Comparison of ENCODE assay signal across 20 cellular contexts in the genomic region with DNA sequence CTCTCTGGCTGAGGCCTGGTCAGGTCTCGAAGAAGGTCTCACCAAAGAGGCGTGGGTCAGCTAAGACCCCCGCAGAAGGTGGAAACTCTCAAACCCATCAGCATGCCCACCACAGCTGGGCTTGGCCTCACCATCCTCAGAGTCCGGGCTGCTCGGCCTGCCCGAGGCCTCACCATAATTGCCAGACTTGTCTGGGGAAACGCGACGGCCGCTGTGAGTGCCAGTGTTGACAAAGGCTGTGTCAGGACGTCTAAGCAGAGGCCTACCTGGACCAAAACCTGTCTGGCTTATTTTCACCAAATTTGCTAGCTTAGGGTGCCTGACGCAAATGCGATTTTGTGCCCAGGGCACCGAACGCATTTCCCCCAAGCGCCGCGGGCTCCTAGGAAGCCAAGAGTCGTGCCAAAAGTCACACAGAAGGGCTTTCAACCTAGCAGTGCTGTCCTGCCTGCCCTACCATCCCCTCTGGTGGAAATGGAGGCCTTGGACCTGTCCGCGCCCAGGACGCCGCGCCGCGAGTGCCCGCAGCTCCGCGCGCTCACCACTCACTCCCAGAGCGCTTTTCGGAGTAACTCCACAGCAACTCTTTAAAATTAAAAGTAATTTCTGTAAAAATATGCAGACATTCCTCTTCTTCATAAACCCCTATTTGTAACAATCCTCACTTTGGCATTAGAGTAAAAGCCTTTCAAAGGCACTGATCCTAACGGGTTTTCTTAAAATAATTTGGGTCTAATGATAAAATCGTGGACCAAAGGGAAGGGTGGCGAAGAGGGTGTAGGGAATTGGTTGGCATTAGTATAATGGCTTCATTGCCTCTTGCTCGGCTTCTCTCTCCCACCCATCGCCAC. TPM values are rescaled to one million over a fixed set of nuclear protein-coding genes. Genes with fewer than 3 reads are reported as not detected.
DNase-seq lines count a peak whose midpoint lies in the region; ATAC-seq and TF ChIP-seq lines count a peak whose summit lies in the region.
"Had no signal": no experiment of that assay in that cellular context is flagged by ENCODE, and none has a peak within 500 bp of the region (broad histone marks: within the 10 kb centered on the region; RNA-seq: fewer than 3 reads in every experiment).

No MANE protein-coding gene starts in this region.

- no peak overlapping the region for H3K4ac ChIP-seq in mesenchymal stem cell (ENCODE audit: low read depth in 1 of 2, low read length in 2 of 2)

- H2AK5ac ChIP-seq in mesenchymal stem cell (ENCODE audit: low read length, severe bottlenecking), result no peak overlapping the region

- H3K4me3 ChIP-seq in ectodermal cell (ENCODE audit: insufficient read depth, low read depth, low read length), result peak overlapping the region; percentile 61
- H3K4me3 ChIP-seq in mesenchymal stem cell (ENCODE audit: insufficient read depth in 1 of 2, low read depth in 1 of 2, low read length in 2 of 2), result peak overlapping the region in 1 of 2 experiments; percentile 98
- H3K4me3 ChIP-seq in ovary, result no peak overlapping the region

- TF ChIP-seq POLR2A in ovary (IDR thresholded peaks at IDR 0.05), result no peak

- peak overlapping the region; percentile 97 for H3K9ac ChIP-seq in mesenchymal stem cell (ENCODE audit: low read length)

- peaks cover 9 to 16% of the 10 kb centered on the region in 2 donors for H3K4me1 Mint-ChIP-seq in stimulated activated naive B cell treated with anti-CD40 and anti-IgM and Interleukin-4, amounts not matched to agents 10 μg/mL and 1 μg/mL and 100 μg/mL, for 72 hours

- no peaks in the 10 kb centered on the region for H3K79me1 ChIP-seq in mesenchymal stem cell (replicated peaks; ENCODE audit: low read length, poor library complexity, severe bottlenecking)

- no peak overlapping the region for H3K4me3 Mint-ChIP-seq in stimulated activated naive B cell treated with anti-CD40 and anti-IgM and Interleukin-4, amounts not matched to agents 10 μg/mL and 1 μg/mL and 100 μg/mL, for 72 hours
- H3K4me3 Mint-ChIP-seq: activated naive CD8-positive, alpha-beta T cell treated with anti-CD3 and anti-CD28 coated beads for 36 hours; stimulated activated naive CD8-positive, alpha-beta T cell treated with anti-CD3 and anti-CD28 coated beads, Interleukin-15, Interleukin-2, amounts not matched to agents 100 ng/mL and 50 ng/mL, for 24 hours had no signal

- peak overlapping the region; percentile 80 for H3K27ac Mint-ChIP-seq in stimulated activated naive B cell treated with anti-CD40 and anti-IgM and Interleukin-4, amounts not matched to agents 10 μg/mL and 1 μg/mL and 100 μg/mL, for 72 hours
- H3K27ac Mint-ChIP-seq: activated naive CD8-positive, alpha-beta T cell treated with anti-CD3 and anti-CD28 coated beads for 36 hours; stimulated activated naive CD8-positive, alpha-beta T cell treated with anti-CD3 and anti-CD28 coated beads, Interleukin-15, Interleukin-2, amounts not matched to agents 100 ng/mL and 50 ng/mL, for 24 hours had no signal

- no peak overlapping the region for H2BK15ac ChIP-seq in mesenchymal stem cell (ENCODE audit: low read depth, poor library complexity, severe bottlenecking)

- no peaks in the 10 kb centered on the region for H3K36me3 Mint-ChIP-seq in stimulated activated naive B cell treated with anti-CD40 and anti-IgM and Interleukin-4, amounts not matched to agents 10 μg/mL and 1 μg/mL and 100 μg/mL, for 72 hours
- H3K36me3 Mint-ChIP-seq: activated naive CD8-positive, alpha-beta T cell treated with anti-CD3 and anti-CD28 coated beads for 36 hours had no signal

- H3K36me3 ChIP-seq in ectodermal cell (ENCODE audit: control insufficient read depth, insufficient read depth, low read length) (no peaks in the 10 kb centered on the region), mesenchymal stem cell (ENCODE audit: control insufficient read depth in 1 of 2, insufficient read depth in 2 of 2, low read depth in 1 of 2, low read length in 2 of 2) (peaks cover 0 to 3% of the 10 kb centered on the region in 2 experiments), ovary (no peaks in the 10 kb centered on the region)
- H3K36me3 ChIP-seq: SJCRH30 had no signal

- no peak overlapping the region for H4K91ac ChIP-seq in mesenchymal stem cell (ENCODE audit: low read length)

- peak overlapping the region; percentile 67 for H3K4me2 ChIP-seq in mesenchymal stem cell (ENCODE audit: low read length, poor library complexity, severe bottlenecking)

- TF ChIP-seq EP300 in ovary (IDR thresholded peaks at IDR 0.05), result no peak

- H3K27ac ChIP-seq in ectodermal cell (ENCODE audit: insufficient read depth, low read depth, low read length, poor library complexity, severe bottlenecking), result no peak overlapping the region
- H3K27ac ChIP-seq in mesenchymal stem cell (ENCODE audit: low read length, poor library complexity, severe bottlenecking), result no peak overlapping the region
- H3K27ac ChIP-seq in ovary, result no peak overlapping the region
- H3K27ac ChIP-seq: 22Rv1, HL-60, SJCRH30 had no signal

- no peaks in the 10 kb centered on the region for H3K9me3 ChIP-seq in ectodermal cell (ENCODE audit: control insufficient read depth, low read length)
- H3K9me3 ChIP-seq in mesenchymal stem cell (ENCODE audit: control insufficient read depth, low read length), result no peaks in the 10 kb centered on the region
- peaks cover 0 to 10% of the 10 kb centered on the region in 2 donors for H3K9me3 ChIP-seq in ovary
- H3K9me3 ChIP-seq: SJCRH30 had no signal

- no peaks in the 10 kb centered on the region for H3K9me3 Mint-ChIP-seq in stimulated activated naive B cell treated with anti-CD40 and anti-IgM and Interleukin-4, amounts not matched to agents 10 μg/mL and 1 μg/mL and 100 μg/mL, for 72 hours

- no peak for TF ChIP-seq CTCF in ovary (IDR thresholded peaks at IDR 0.05)

- H2BK5ac ChIP-seq in mesenchymal stem cell (ENCODE audit: low read depth, low read length, poor library complexity, severe bottlenecking), result no peak overlapping the region

- 20 to 22% methylated on average over 35 to 37 of the region's 37 CpGs for WGBS in ectodermal cell, 2 experiments
- WGBS in mesenchymal stem cell, result 20% methylated on average over 30 of the region's 37 CpGs
- 61 to 72% (median 62%) methylated on average over 37 of the region's 37 CpGs for WGBS in ovary, 3 donors

- no peak overlapping the region for H2BK12ac ChIP-seq in mesenchymal stem cell (ENCODE audit: low read length in 2 of 2)

- no peak overlapping the region for H3K14ac ChIP-seq in mesenchymal stem cell (ENCODE audit: low read length in 2 of 2)

- H2AFZ ChIP-seq in mesenchymal stem cell (ENCODE audit: low read depth, low read length), result no peak overlapping the region

- no peak overlapping the region for H2BK120ac ChIP-seq in mesenchymal stem cell (ENCODE audit: low read depth, low read length)

- ATAC-seq in stimulated activated naive B cell treated with anti-CD40 and anti-IgM and Interleukin-4, amounts not matched to agents 10 μg/mL and 1 μg/mL and 100 μg/mL, for 72 hours (replicated peaks), result no peak

- H3K23ac ChIP-seq in mesenchymal stem cell (ENCODE audit: low read length in 2 of 2), result no peak overlapping the region

- intact Hi-C loops in ovary (cut with DNase I), result no loop called here

- H3K18ac ChIP-seq in mesenchymal stem cell (ENCODE audit: low read depth in 1 of 2, low read length in 2 of 2), result no peak overlapping the region

- H4K8ac ChIP-seq in mesenchymal stem cell (ENCODE audit: low read length), result no peak overlapping the region

- peaks cover 56 to 67% of the 10 kb centered on the region in 2 donors for H3K27me3 Mint-ChIP-seq in stimulated activated naive B cell treated with anti-CD40 and anti-IgM and Interleukin-4, amounts not matched to agents 10 μg/mL and 1 μg/mL and 100 μg/mL, for 72 hours

- H3K27me3 ChIP-seq in ectodermal cell (ENCODE audit: control insufficient read depth, insufficient read depth, low read length, poor library complexity, severe bottlenecking), result peaks cover 74% of the 10 kb centered on the region
- H3K27me3 ChIP-seq in mesenchymal stem cell (ENCODE audit: control insufficient read depth in 1 of 2, insufficient read depth in 1 of 2, low read length in 2 of 2), result peaks cover 64 to 79% of the 10 kb centered on the region in 2 experiments
- H3K27me3 ChIP-seq in ovary, result no peaks in the 10 kb centered on the region
- H3K27me3 ChIP-seq: SJCRH30 had no signal

- H3K4me1 ChIP-seq in ectodermal cell (ENCODE audit: control insufficient read depth, insufficient read depth, low read length) (no peaks in the 10 kb centered on the region), mesenchymal stem cell (ENCODE audit: control insufficient read depth, insufficient read depth, low read depth, low read length) (peaks cover 13% of the 10 kb centered on the region), ovary (ENCODE audit: insufficient read depth) (peaks cover 2% of the 10 kb centered on the region)

- DNase-seq in DMS53 (lab: John Stamatoyannopoulos, UW) (peak; percentile 19), DMS53 treated with DMSO at 0.1 percent for 48 hours (lab: John Stamatoyannopoulos, UW; ENCODE audit: unreplicated experiment) (no peak), mesenchymal stem cell (peak; percentile 5), NCI-H2081 treated with DMSO at 0.1 percent for 48 hours (lab: John Stamatoyannopoulos, UW) (no peak), ovary (no peak), NCI-H2029 treated with DMSO at 0.1 percent for 48 hours (lab: John Stamatoyannopoulos, UW) (no peak)
- no peak for DNase-seq in stimulated activated naive B cell treated with anti-CD40 and anti-IgM and Interleukin-4, amounts not matched to agents 10 μg/mL and 1 μg/mL and 100 μg/mL, for 72 hours
- DNase-seq: activated CD4-positive, alpha-beta T cell treated with anti-CD3 and anti-CD28 coated beads, Interleukin-2, amount 50 U/mL, for 4 hours; activated T-cell treated with anti-CD3 and anti-CD28 coated beads, Interleukin-2, amount 50 U/mL, for 48 hours; C1 segment of cervical spinal cord; erythroblast; Karpas-422; NCI-H1417 treated with DMSO at 0.1 percent for 48 hours; nucleus accumbens; SJCRH30 had no signal

RNA-seq across cellular contexts. Expression of a gene that starts 1.2 kb away (rescaled TPM):
- 3.5 TPM for polyA plus RNA-seq in ectodermal cell (2013, experiment 1 of 4)
- 2.2 TPM for polyA plus RNA-seq in ectodermal cell (2013, experiment 2 of 4)
- polyA plus RNA-seq in ectodermal cell (2013, experiment 3 of 4), result 4.2 TPM
- 3.7 TPM for polyA plus RNA-seq in ectodermal cell (2013, experiment 4 of 4)
- polyA plus RNA-seq in mesenchymal stem cell (2013, experiment 1 of 2), result 0.15 TPM
- 0.26 TPM for polyA plus RNA-seq in mesenchymal stem cell (2013, experiment 2 of 2)
- total RNA-seq in ovary, result under 1 TPM in 4 of 7 donors, not detected in 3; 0.23 to 0.53 (median 0.30) TPM
- polyA plus RNA-seq in ovary, result 1 to 10 TPM in 1 of 2 donors, under 1 TPM in 1; 0.05 to 1.1 TPM
- total RNA-seq: activated naive CD8-positive, alpha-beta T cell treated with anti-CD3 and anti-CD28 coated beads for 36 hours had no signal

Comparison
In these comparisons a context has a peak if more than half of its experiments do, and no peak if none do; other contexts are left out.
1. DNase-seq: peak in DMS53 (single experiment) and mesenchymal stem cell (single experiment); none in DMS53 treated with DMSO at 0.1 percent for 48 hours (single experiment), stimulated activated naive B cell treated with anti-CD40 and anti-IgM and Interleukin-4, amounts not matched to agents 10 μg/mL and 1 μg/mL and 100 μg/mL, for 72 hours (single experiment), NCI-H2081 treated with DMSO at 0.1 percent for 48 hours (single experiment), ovary (0 of 5) and NCI-H2029 treated with DMSO at 0.1 percent for 48 hours (single experiment).